18 cellular contexts compared by ENCODE assay signal in the genomic region with DNA sequence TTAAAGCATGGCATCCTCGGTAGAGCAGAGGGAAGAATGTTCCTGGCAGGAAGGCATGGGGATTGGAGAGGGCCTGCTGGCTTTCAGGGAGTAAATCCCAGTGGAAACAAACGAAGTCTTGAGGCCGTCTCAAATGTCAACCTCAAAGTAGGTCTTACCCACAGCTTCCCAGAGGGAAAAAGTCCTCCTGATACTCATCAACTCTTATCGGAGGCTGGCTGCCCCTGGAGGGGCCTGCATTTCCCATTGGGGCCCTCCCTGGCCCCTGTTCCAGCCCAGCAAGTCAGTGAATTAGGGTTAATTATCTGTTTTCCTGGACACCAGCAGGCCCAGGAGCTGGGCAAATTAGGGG. TPM values are rescaled to one million over a fixed set of nuclear protein-coding genes. Genes with fewer than 3 reads are reported as not detected.
DNase-seq lines count a peak whose midpoint lies in the region; ATAC-seq and TF ChIP-seq lines count a peak whose summit lies in the region.
"Had no signal": no experiment of that assay in that cellular context is flagged by ENCODE, and none has a peak within 500 bp of the region (broad histone marks: within the 10 kb centered on the region; RNA-seq: fewer than 3 reads in every experiment).

No MANE protein-coding gene starts in this region.

- intact Hi-C loops in posterior vena cava (cut with DNase I): no loop called here

- no peaks in the 10 kb centered on the region; a peak in 1 of 3 replicates for H3K36me3 ChIP-seq in HEK293 (ENCODE audit: control insufficient read depth in 2 of 2, insufficient read depth in 1 of 2, low read length in 2 of 2)
- H3K36me3 ChIP-seq in mesodermal cell (ENCODE audit: control insufficient read depth, insufficient read depth, low read length): peaks cover 19% of the 10 kb centered on the region

- no peak overlapping the region; the same call in 1 of the 2 replicates for H3K27ac ChIP-seq in HEK293 (ENCODE audit: extremely low read depth, low read depth, low read length)
- peak overlapping the region; percentile 60 for H3K27ac ChIP-seq in mesodermal cell (ENCODE audit: low read depth, low read length, severe bottlenecking)

- TF ChIP-seq CTCF in HEK293 (tag by site-specific recombination; IDR thresholded peaks at IDR 0.05): no peak

- H3K4me3 ChIP-seq in HEK293 (ENCODE audit: low read depth, low read length) (no peak overlapping the region), mesodermal cell (ENCODE audit: extremely low read depth, insufficient read depth, low read length, poor library complexity, severe bottlenecking) (no peak overlapping the region)

- H3K4me1 ChIP-seq in HEK293 (ENCODE audit: control insufficient read depth, insufficient read depth, low read length) (peaks cover 13% of the 10 kb centered on the region), mesodermal cell (ENCODE audit: control insufficient read depth, insufficient read depth, low read length, poor library complexity, severe bottlenecking) (peaks cover 56% of the 10 kb centered on the region)

- no peaks in the 10 kb centered on the region for H3K9me3 ChIP-seq in HEK293 (ENCODE audit: control insufficient read depth, insufficient read depth, low read depth, low read length)
- no peaks in the 10 kb centered on the region for H3K9me3 ChIP-seq in mesodermal cell (ENCODE audit: control insufficient read depth, low read length)

- POLR2A ChIA-PET in HEK293 (lab: Yijun Ruan, JAX): interaction anchor here (1.0 kb wide), 1 partner anchor 52 kb away, joined by 3 read pairs; the partner anchor contains the start of gene GLI2

- ATAC-seq in HG03571 (IDR thresholded peaks at IDR 0.05; ENCODE audit: unreplicated experiment): no peak
- ATAC-seq: HCT116 had no signal

- WGBS in mesodermal cell (ENCODE audit: insufficient coverage in 2 of 2), 2 experiments: 41 to 69% methylated on average over 1 to 4 of the region's 4 CpGs

- DNase-seq in Daoy (ENCODE audit: low read depth) (peak; percentile 28), SK-N-DZ (ENCODE audit: low spot score) (peak; percentile 82), posterior vena cava (ENCODE audit: low spot score) (no peak), dermis blood vessel endothelial cell (no peak), H4 (ENCODE audit: low spot score) (no peak)
- DNase-seq: AML-193, COR-L47, DMS153, NCI-H1048, NCI-H146, NCI-H2081, NCI-H446, RPMI8226 had no signal

- CTCF ChIA-PET in HEK293 (lab: Yijun Ruan, JAX): interaction anchor here (1.0 to 1.6 kb wide), 2 partner anchors 8 to 51 kb away, joined by 3 to 4 read pairs; no protein-coding TSS in a partner anchor

TF ChIP-seq in HEK293, 187 proteins besides CTCF, POLR2A, EP300 and RAD21:
- TF ChIP-seq ZXDB (tag by site-specific recombination; IDR thresholded peaks at IDR 0.05) (no peak), ZNF792 (tag by site-specific recombination; IDR thresholded peaks at IDR 0.05) (no peak), ZBTB1 (tag by site-specific recombination; IDR thresholded peaks at IDR 0.05) (no peak), ZIC2 (tag by site-specific recombination; IDR thresholded peaks at IDR 0.05) (peak; percentile 35; the same call in 1 of the 2 replicates)
TF ChIP-seq in HEK293: peak in this region for 1.

RNA-seq across cellular contexts. Expression of gene GLI2, which starts 52.7 kb away (rescaled TPM):
- total RNA-seq in Daoy (2014; rRNA removed; shearing (Covaris generic)): 4.2 and 45.6 TPM in 2 replicates
- 5.9 and 6.5 TPM in 2 replicates for polyA plus RNA-seq in SK-N-DZ (2014; cell fraction: cytosol; rRNA removed)
- polyA plus RNA-seq in SK-N-DZ (2014; cell fraction: nucleus; rRNA removed): 7.2 and 10.6 TPM in 2 replicates
- polyA plus RNA-seq in mesodermal cell (2013, experiment 1 of 2): 20.8 TPM
- polyA plus RNA-seq in mesodermal cell (2013, experiment 2 of 2): 16.2 TPM
- 10 to 100 TPM; 13.0 to 21.1 TPM for total RNA-seq in posterior vena cava
- 0.34 TPM in 1 of 2 replicates, not detected in the other for total RNA-seq in dermis blood vessel endothelial cell
- 1.9 and 2.0 TPM in 2 replicates for total RNA-seq in H4 (2014; rRNA removed; shearing (Covaris generic))
- polyA plus RNA-seq: CD14-positive monocyte had no signal

Comparison
In these comparisons a context has a peak if more than half of its experiments do, and no peak if none do; other contexts are left out.
1. DNase-seq: peak in Daoy (single experiment) and SK-N-DZ (single experiment); none in posterior vena cava (single experiment), dermis blood vessel endothelial cell (single experiment) and H4 (single experiment).